ENCODE assay signal across 22 cellular contexts in genomic region chr1:94592566-94592920, GRCh38. TPM values are rescaled to one million over a fixed set of nuclear protein-coding genes. Genes with fewer than 3 reads are reported as not detected.
DNase-seq lines count a peak whose midpoint lies in the region; TF ChIP-seq lines count a peak whose summit lies in the region.
"Had no signal": no experiment of that assay in that cellular context is flagged by ENCODE, and none has a peak within 500 bp of the region (broad histone marks: within the 10 kb centered on the region; RNA-seq: fewer than 3 reads in every experiment).

No MANE protein-coding gene starts in this region.

- in situ Hi-C loops in transverse colon (cut with MboI; ENCODE audit: low pct_ligation_motif_present in 1 of 4, low pct_unique_long_range_greater_than_20kb in 1 of 4, low sequenced_read_pairs in 3 of 4) = no loop called here

- peaks cover 35% of the 10 kb centered on the region for H3K4me1 Mint-ChIP-seq in chondrocyte (ENCODE audit: low read depth)
- H3K4me1 Mint-ChIP-seq: activated naive CD4-positive, alpha-beta T cell treated with anti-CD3 and anti-CD28 coated beads, Interleukin-2, amount 50 U/mL, for 24 hours had no signal

- DNase-seq in NCI-H2029 (lab: John Stamatoyannopoulos, UW) (peak; percentile 12), NCI-H2029 treated with DMSO at 0.1 percent for 48 hours (lab: John Stamatoyannopoulos, UW) (no peak), chondrocyte (ENCODE audit: low spot score) (no peak), transverse colon (no peak), WERI-Rb-1 (no peak), HuH-7.5 (ENCODE audit: low spot score) (no peak)
- DNase-seq in stimulated activated CD4-positive, alpha-beta T cell treated with anti-CD3 and anti-CD28 coated beads, Interleukin-2, amount 100 ng/mL, for 24 hours = no peak
- DNase-seq: activated CD4-positive, alpha-beta memory T cell treated with anti-CD3 and anti-CD28 coated beads for 36 hours; activated CD8-positive, alpha-beta memory T cell treated with anti-CD3 and anti-CD28 coated beads, Interleukin-2, amount 50 U/mL, for 4 hours; CD4-positive, alpha-beta T cell; effector CD8-positive, alpha-beta T cell; erythroblast; GOT3; kidney; NCI-H1694 treated with DMSO at 0.1 percent for 48 hours; NCI-H526 treated with DMSO at 0.1 percent for 48 hours; stimulated activated naive CD4-positive, alpha-beta T cell treated with Interleukin-2 at 50 U/mL for 16 hours; T-helper 1 cell had no signal

- peak overlapping the region; percentile 9 for H3K27ac Mint-ChIP-seq in chondrocyte (ENCODE audit: unreplicated experiment)
- H3K27ac Mint-ChIP-seq: activated CD4-positive, alpha-beta memory T cell treated with anti-CD3 and anti-CD28 coated beads for 36 hours; activated naive CD4-positive, alpha-beta T cell treated with anti-CD3 and anti-CD28 coated beads, Interleukin-2, amount 50 U/mL, for 24 hours; CD4-positive, alpha-beta T cell had no signal

- H3K4me3 ChIP-seq in mesodermal cell (ENCODE audit: extremely low read depth, insufficient read depth, low read length, poor library complexity, severe bottlenecking) (no peak overlapping the region), transverse colon (no peak overlapping the region), WERI-Rb-1 (ENCODE audit: low read depth, low read length) (no peak overlapping the region)
- H3K4me3 ChIP-seq: ascending aorta, lung had no signal

- TF ChIP-seq CTCF in chondrocyte (IDR thresholded peaks at IDR 0.05) (no peak), transverse colon (IDR thresholded peaks at IDR 0.05) (no peak), WERI-Rb-1 (IDR thresholded peaks at IDR 0.05; ENCODE audit: low read depth, low read length) (no peak)

- H3K36me3 Mint-ChIP-seq in chondrocyte (ENCODE audit: low read depth) = no peaks in the 10 kb centered on the region
- H3K36me3 Mint-ChIP-seq: activated CD4-positive, alpha-beta memory T cell treated with anti-CD3 and anti-CD28 coated beads for 36 hours; activated naive CD4-positive, alpha-beta T cell treated with anti-CD3 and anti-CD28 coated beads, Interleukin-2, amount 50 U/mL, for 24 hours had no signal

- H3K9me3 Mint-ChIP-seq in chondrocyte (ENCODE audit: low read depth) = no peaks in the 10 kb centered on the region
- H3K9me3 Mint-ChIP-seq: activated CD4-positive, alpha-beta memory T cell treated with anti-CD3 and anti-CD28 coated beads for 36 hours; activated naive CD4-positive, alpha-beta T cell treated with anti-CD3 and anti-CD28 coated beads, Interleukin-2, amount 50 U/mL, for 24 hours; CD4-positive, alpha-beta T cell had no signal

- no peaks in the 10 kb centered on the region for H3K36me3 ChIP-seq in mesodermal cell (ENCODE audit: control insufficient read depth, insufficient read depth, low read length)
- no peaks in the 10 kb centered on the region for H3K36me3 ChIP-seq in transverse colon
- H3K36me3 ChIP-seq in WERI-Rb-1 = no peaks in the 10 kb centered on the region
- H3K36me3 ChIP-seq: ascending aorta had no signal

- 89 to 100% methylated on average over 1 of the region's 2 CpGs for WGBS in mesodermal cell (ENCODE audit: insufficient coverage in 2 of 2), 2 experiments
- WGBS in transverse colon (ENCODE audit: low coverage in 1 of 2), 2 donors = 83 to 93% methylated on average over 1 to 2 of the region's 2 CpGs

- H3K4me1 ChIP-seq in mesodermal cell (ENCODE audit: control insufficient read depth, insufficient read depth, low read length, poor library complexity, severe bottlenecking) (peaks cover 28% of the 10 kb centered on the region), transverse colon (peaks cover 0 to 8% (median 2%) of the 10 kb centered on the region in 4 donors)

- H3K27ac ChIP-seq in mesodermal cell (ENCODE audit: low read depth, low read length, severe bottlenecking) = peak overlapping the region; percentile 64
- peak overlapping the region in 3 of 4 donors; percentile 2 to 22 (median 8) for H3K27ac ChIP-seq in transverse colon
- H3K27ac ChIP-seq in WERI-Rb-1 = no peak overlapping the region
- H3K27ac ChIP-seq: ascending aorta had no signal

- TF ChIP-seq EP300 in transverse colon (IDR thresholded peaks at IDR 0.05; ENCODE audit: low read depth) = no peak

- H3K9me3 ChIP-seq in mesodermal cell (ENCODE audit: control insufficient read depth, low read length) = no peaks in the 10 kb centered on the region
- no peaks in the 10 kb centered on the region for H3K9me3 ChIP-seq in transverse colon
- H3K9me3 ChIP-seq in WERI-Rb-1 (ENCODE audit: severe bottlenecking) = no peaks in the 10 kb centered on the region
- H3K9me3 ChIP-seq: ascending aorta had no signal

- H3K4me3 Mint-ChIP-seq in chondrocyte (ENCODE audit: unreplicated experiment) = no peak overlapping the region
- H3K4me3 Mint-ChIP-seq: activated CD4-positive, alpha-beta memory T cell treated with anti-CD3 and anti-CD28 coated beads for 36 hours; activated naive CD4-positive, alpha-beta T cell treated with anti-CD3 and anti-CD28 coated beads, Interleukin-2, amount 50 U/mL, for 24 hours; CD4-positive, alpha-beta T cell had no signal

- TF ChIP-seq POLR2A in transverse colon (IDR thresholded peaks at IDR 0.05) = no peak

- no peaks in the 10 kb centered on the region for H3K27me3 Mint-ChIP-seq in chondrocyte (ENCODE audit: low read depth)

- no peaks in the 10 kb centered on the region for H3K27me3 ChIP-seq in transverse colon
- H3K27me3 ChIP-seq in WERI-Rb-1 (ENCODE audit: insufficient read depth, low read depth, severe bottlenecking) = no peaks in the 10 kb centered on the region
- H3K27me3 ChIP-seq: ascending aorta had no signal

- intact Hi-C loops in transverse colon (cut with DNase I; ENCODE audit: low total_unique reads) = no loop called here

RNA-seq across cellular contexts. Expression of gene F3, which starts 51.0 kb away (rescaled TPM):
- total RNA-seq in chondrocyte (4.5 to 6.5 TPM (median 6.3 TPM) in 3 replicates), transverse colon (100 to 1,000 TPM in 1 of 4 donors, 10 to 100 TPM in 3; 35.9 to 105 (median 59.3) TPM)
- 6.1 TPM for polyA plus RNA-seq in mesodermal cell (2013, experiment 1 of 2)
- polyA plus RNA-seq in mesodermal cell (2013, experiment 2 of 2) = 5.1 TPM
- total RNA-seq: CD4-positive, alpha-beta T cell had no signal
